ENCODE assay signal across 2 cellular contexts in genomic region chr12:100238801-100239200, GRCh38.
TF ChIP-seq lines count a peak whose summit lies in the region.

No MANE protein-coding gene starts in this region.

TF ChIP-seq in HepG2, 621 proteins besides CTCF, POLR2A, EP300 and RAD21:
- TF ChIP-seq MAFF (IDR thresholded peaks at IDR 0.05; ENCODE audit: low read depth, low read length): 0 out of 2 replicates have a peak, but pooled peaks have one; percentile 30
- TF ChIP-seq MAFK (conservative IDR thresholded peaks at IDR 0.05 in 1 of 2, IDR thresholded peaks at IDR 0.05 in 1 of 2; ENCODE audit: low read length in 2 of 2): peak in 1 of 2 experiments; percentile 55; a peak in 2 of 4 replicates
- no peak for TF ChIP-seq ARHGAP35 (CRISPR knock-in tag; IDR thresholded peaks at IDR 0.05; ENCODE audit: borderline replicate concordance)

TF ChIP-seq in liver, 16 proteins besides CTCF, POLR2A, EP300 and RAD21:
- TF ChIP-seq ZBTB33 (IDR thresholded peaks at IDR 0.05): no peak
- TF ChIP-seq NR2F2 (IDR thresholded peaks at IDR 0.05): no peak
- peak; percentile 35 to 51 for TF ChIP-seq HNF4A (conservative IDR thresholded peaks at IDR 0.05)
- TF ChIP-seq HNF4G (IDR thresholded peaks at IDR 0.05): no peak
- TF ChIP-seq SP1 (IDR thresholded peaks at IDR 0.05): no peak
- no peak for TF ChIP-seq GABPA (IDR thresholded peaks at IDR 0.05 in 1 of 2, conservative IDR thresholded peaks at IDR 0.05 in 1 of 2)
- TF ChIP-seq ATF3 (IDR thresholded peaks at IDR 0.05): no peak
- no peak for TF ChIP-seq JUND (IDR thresholded peaks at IDR 0.05)
- TF ChIP-seq EGR1 (IDR thresholded peaks at IDR 0.05; ENCODE audit: low read depth in 2 of 2): no peak
